Comparison of ENCODE assay signal across 22 cellular contexts in genomic region chr9:99400184-99400731, GRCh38.
A peak's percentile ranks its signal among the peaks of the same experiment; 100 is the strongest.
DNase-seq lines count a peak whose midpoint lies in the region; ATAC-seq and TF ChIP-seq lines count a peak whose summit lies in the region.
"Had no signal": no experiment of that assay in that cellular context is flagged by ENCODE, and none has a peak within 500 bp of the region (broad histone marks: within the 10 kb centered on the region; RNA-seq: fewer than 3 reads in every experiment).

No MANE protein-coding gene starts in this region.

- H3K9me3 ChIP-seq in mesenchymal stem cell (ENCODE audit: control insufficient read depth, low read length), result no peaks in the 10 kb centered on the region
- H3K9me3 ChIP-seq in spleen, result no peaks in the 10 kb centered on the region
- no peaks in the 10 kb centered on the region for H3K9me3 ChIP-seq in colonic mucosa
- H3K9me3 ChIP-seq: tibial nerve had no signal

- H3K4ac ChIP-seq in mesenchymal stem cell (ENCODE audit: low read depth in 1 of 2, low read length in 2 of 2), result no peak overlapping the region

- H3K79me1 ChIP-seq in mesenchymal stem cell (replicated peaks; ENCODE audit: low read length, poor library complexity, severe bottlenecking), result no peaks in the 10 kb centered on the region

- peak overlapping the region; percentile 2 for H4K8ac ChIP-seq in mesenchymal stem cell (ENCODE audit: low read length)

- intact Hi-C loops in spleen (cut with DNase I; ENCODE audit: low total_unique reads) (no loop called here), colonic mucosa (cut with DNase I) (no loop called here)

- peak; percentile 43; the same call in 2 of the 3 replicates for ATAC-seq in SK-N-SH treated with all-trans-retinoic acid at 6 μM for 48 hours
- no peak for ATAC-seq in HG03565 (IDR thresholded peaks at IDR 0.05; ENCODE audit: unreplicated experiment)
- ATAC-seq: effector memory CD8-positive, alpha-beta T cell; T-cell had no signal

- H3K27me3 ChIP-seq in mesenchymal stem cell (ENCODE audit: control insufficient read depth in 1 of 2, insufficient read depth in 1 of 2, low read length in 2 of 2) (no peaks in the 10 kb centered on the region), spleen (replicated peaks in 1 of 7) (peaks cover 0 to 3% (median 0%) of the 10 kb centered on the region in 7 donors), colonic mucosa (no peaks in the 10 kb centered on the region)
- H3K27me3 ChIP-seq: tibial nerve had no signal

- H2BK15ac ChIP-seq in mesenchymal stem cell (ENCODE audit: low read depth, poor library complexity, severe bottlenecking), result no peak overlapping the region

- TF ChIP-seq POLR2A in spleen (IDR thresholded peaks at IDR 0.05), result no peak

- no peak overlapping the region for H2BK5ac ChIP-seq in mesenchymal stem cell (ENCODE audit: low read depth, low read length, poor library complexity, severe bottlenecking)

- peak overlapping the region; percentile 19 to 77 for H3K18ac ChIP-seq in mesenchymal stem cell (ENCODE audit: low read depth in 1 of 2, low read length in 2 of 2)

- H4K91ac ChIP-seq in mesenchymal stem cell (ENCODE audit: low read length), result peak overlapping the region; percentile 6

- H3K36me3 ChIP-seq in mesenchymal stem cell (ENCODE audit: control insufficient read depth in 1 of 2, insufficient read depth in 2 of 2, low read depth in 1 of 2, low read length in 2 of 2) (no peaks in the 10 kb centered on the region), spleen (no peaks in the 10 kb centered on the region), colonic mucosa (no peaks in the 10 kb centered on the region)
- H3K36me3 ChIP-seq: tibial nerve had no signal

- H2BK12ac ChIP-seq in mesenchymal stem cell (ENCODE audit: low read length in 2 of 2), result no peak overlapping the region

- no peak overlapping the region for H2AFZ ChIP-seq in mesenchymal stem cell (ENCODE audit: low read depth, low read length)

- H3K4me3 ChIP-seq in mesenchymal stem cell (ENCODE audit: insufficient read depth in 1 of 2, low read depth in 1 of 2, low read length in 2 of 2), result no peak overlapping the region
- H3K4me3 ChIP-seq in spleen, result no peak overlapping the region
- no peak overlapping the region for H3K4me3 ChIP-seq in colonic mucosa
- H3K4me3 ChIP-seq: tibial nerve had no signal

- H3K27ac ChIP-seq in mesenchymal stem cell (ENCODE audit: low read length, poor library complexity, severe bottlenecking) (no peak overlapping the region), spleen (no peak overlapping the region), colonic mucosa (no peak overlapping the region)
- H3K27ac ChIP-seq: tibial nerve had no signal

- peak; percentile 73 for DNase-seq in fibroblast of peridontal ligament (ENCODE audit: extremely low read depth)
- DNase-seq in mesenchymal stem cell, result peak; percentile 77
- DNase-seq in spleen, result no peak
- no peak for DNase-seq in NCI-H2107 (lab: John Stamatoyannopoulos, UW)
- DNase-seq in colonic mucosa, result no peak
- DNase-seq: activated CD4-positive, alpha-beta memory T cell treated with anti-CD3 and anti-CD28 coated beads for 36 hours; activated naive CD4-positive, alpha-beta T cell; activated T-cell treated with anti-CD3 and anti-CD28 coated beads for 4 hours; anterior cingulate cortex; cerebellar nuclear complex; COR-L47; effector memory CD8-positive, alpha-beta T cell; GOT3; Kasumi-1; NCI-H1105; NCI-H526; retina; stimulated activated naive CD4-positive, alpha-beta T cell treated with Interleukin-2 at 50 U/mL for 16 hours; T-cell had no signal

- no peak for TF ChIP-seq CTCF in spleen (IDR thresholded peaks at IDR 0.05 in 8 of 11, conservative IDR thresholded peaks at IDR 0.05 in 3 of 11)
- TF ChIP-seq CTCF in colonic mucosa (IDR thresholded peaks at IDR 0.05), result no peak

- no peak overlapping the region for H2BK120ac ChIP-seq in mesenchymal stem cell (ENCODE audit: low read depth, low read length)

- no peak overlapping the region for H3K4me2 ChIP-seq in mesenchymal stem cell (ENCODE audit: low read length, poor library complexity, severe bottlenecking)

- H3K9ac ChIP-seq in mesenchymal stem cell (ENCODE audit: low read length) (no peak overlapping the region), colonic mucosa (ENCODE audit: low read depth in 2 of 2, low read length in 2 of 2) (no peak overlapping the region)

- H2AK5ac ChIP-seq in mesenchymal stem cell (ENCODE audit: low read length, severe bottlenecking), result no peak overlapping the region

- peak overlapping the region in 1 of 2 experiments; percentile 79 for H3K14ac ChIP-seq in mesenchymal stem cell (ENCODE audit: low read length in 2 of 2)

- 74% methylated on average over 5 of the region's 5 CpGs for WGBS in mesenchymal stem cell
- WGBS in spleen, 5 donors, result 75 to 90% (median 86%) methylated on average over 5 of the region's 5 CpGs

- H3K4me1 ChIP-seq in mesenchymal stem cell (ENCODE audit: control insufficient read depth, insufficient read depth, low read depth, low read length) (no peaks in the 10 kb centered on the region), spleen (no peaks in the 10 kb centered on the region), colonic mucosa (no peaks in the 10 kb centered on the region)
- H3K4me1 ChIP-seq: tibial nerve had no signal

- H3K23ac ChIP-seq in mesenchymal stem cell (ENCODE audit: low read length in 2 of 2), result peak overlapping the region in 1 of 2 experiments; percentile 54

TF ChIP-seq in SK-N-SH treated with all-trans-retinoic acid at 6 μM for 48 hours, 23 proteins besides CTCF, POLR2A, EP300 and RAD21:
- TF ChIP-seq TSHZ2 (CRISPR knock-in tag; IDR thresholded peaks at IDR 0.05) (peak; percentile 10; the same call in 1 of the 2 replicates), ZNF8 (CRISPR knock-in tag; IDR thresholded peaks at IDR 0.05) (no peak)

Comparison
In these comparisons a context has a peak if more than half of its experiments do, and no peak if none do; other contexts are left out.
1. DNase-seq: peak in fibroblast of peridontal ligament (single experiment) and mesenchymal stem cell (single experiment); none in spleen (single experiment), NCI-H2107 (single experiment) and colonic mucosa (single experiment).